1 cellular context compared by ENCODE assay signal in genomic region chr2:223723954-223724411, GRCh38.
TF ChIP-seq lines count a peak whose summit lies in the region.

No MANE protein-coding gene starts in this region.

TF ChIP-seq in IMR-90, 13 proteins besides CTCF, POLR2A, EP300 and RAD21 (continued from another document):
- TF ChIP-seq, protein P1, sequence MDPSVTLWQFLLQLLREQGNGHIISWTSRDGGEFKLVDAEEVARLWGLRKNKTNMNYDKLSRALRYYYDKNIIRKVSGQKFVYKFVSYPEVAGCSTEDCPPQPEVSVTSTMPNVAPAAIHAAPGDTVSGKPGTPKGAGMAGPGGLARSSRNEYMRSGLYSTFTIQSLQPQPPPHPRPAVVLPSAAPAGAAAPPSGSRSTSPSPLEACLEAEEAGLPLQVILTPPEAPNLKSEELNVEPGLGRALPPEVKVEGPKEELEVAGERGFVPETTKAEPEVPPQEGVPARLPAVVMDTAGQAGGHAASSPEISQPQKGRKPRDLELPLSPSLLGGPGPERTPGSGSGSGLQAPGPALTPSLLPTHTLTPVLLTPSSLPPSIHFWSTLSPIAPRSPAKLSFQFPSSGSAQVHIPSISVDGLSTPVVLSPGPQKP (IDR thresholded peaks at IDR 0.05; ENCODE audit: borderline replicate concordance, low read depth, low read length), result no peak
- TF ChIP-seq RCOR1 (IDR thresholded peaks at IDR 0.05; ENCODE audit: insufficient replicate concordance, low read length), result no peak
